ENCODE assay signal across 8 cellular contexts in the genomic region with DNA sequence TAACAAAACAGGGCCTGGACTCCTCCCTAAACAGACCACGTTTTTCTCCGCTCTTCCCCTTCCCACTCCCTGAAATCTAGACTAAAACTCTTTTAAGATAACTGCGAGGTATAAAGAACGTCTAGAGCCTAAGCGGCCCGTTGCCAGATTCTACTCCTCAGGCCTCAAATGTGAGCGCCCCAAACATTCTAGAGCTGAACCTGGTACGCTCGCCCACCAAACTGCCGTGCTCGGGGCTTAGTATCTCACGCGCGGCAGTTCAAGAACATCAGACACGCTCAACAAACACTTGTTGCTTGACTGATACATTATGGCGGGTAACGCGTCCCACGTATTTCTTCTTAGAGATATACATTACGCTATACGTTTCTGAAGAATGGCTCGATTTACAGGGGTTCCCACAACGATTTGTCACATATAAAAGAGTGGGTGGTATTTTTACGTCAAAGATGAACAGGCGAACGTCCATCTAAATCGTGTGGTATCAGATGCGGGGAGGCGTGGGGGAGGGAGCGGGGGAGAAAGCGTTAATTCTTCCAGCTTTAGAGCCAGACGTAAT. TPM values are rescaled to one million over a fixed set of nuclear protein-coding genes. Genes with fewer than 3 reads are reported as not detected.
DNase-seq lines count a peak whose midpoint lies in the region; ATAC-seq and TF ChIP-seq lines count a peak whose summit lies in the region.

No MANE protein-coding gene starts in this region.

- peak overlapping the region; percentile 97 for H3K27ac ChIP-seq in SK-N-MC
- H3K27ac ChIP-seq in adrenal gland: peak overlapping the region; percentile 92 to 99 (median 96)
- H3K27ac ChIP-seq in hepatocyte: peak overlapping the region; percentile 100

- H3K4me3 ChIP-seq in SK-N-MC: peak overlapping the region; percentile 97
- peak overlapping the region; percentile 61 to 86 (median 74) for H3K4me3 ChIP-seq in adrenal gland
- H3K4me3 ChIP-seq in hepatocyte: peak overlapping the region; percentile 49
- peak overlapping the region; percentile 82 for H3K4me3 ChIP-seq in skeletal muscle cell (ENCODE audit: low read depth, low read length)

- H4K20me1 ChIP-seq in hepatocyte (ENCODE audit: insufficient read depth, poor library complexity, severe bottlenecking): peaks cover 32% of the 10 kb centered on the region

- H3K36me3 ChIP-seq in SK-N-MC (ENCODE audit: insufficient read depth, low read length) (peaks cover 27% of the 10 kb centered on the region), adrenal gland (replicated peaks in 1 of 2) (no peaks in the 10 kb centered on the region), hepatocyte (replicated peaks; ENCODE audit: insufficient read depth, low read depth) (no peaks in the 10 kb centered on the region)

- H3K4me2 ChIP-seq in hepatocyte: peak overlapping the region; percentile 76

- no peak for TF ChIP-seq POLR2A in adrenal gland (IDR thresholded peaks at IDR 0.05)

- no peak for TF ChIP-seq CTCF in adrenal gland (IDR thresholded peaks at IDR 0.05)
- TF ChIP-seq CTCF in hepatocyte (IDR thresholded peaks at IDR 0.05; ENCODE audit: poor library complexity): no peak

- ATAC-seq in GM21786 (IDR thresholded peaks at IDR 0.05; ENCODE audit: unreplicated experiment): no peak

- 0 to 1% (median 1%) methylated on average over 32 of the region's 32 CpGs for WGBS in adrenal gland, 4 donors
- whole genome bisulfite sequencing in hepatocyte (ENCODE audit: low lambda C conversion rate, missing lambda C conversion rate): under 1% methylated on average over 32 of the region's 32 CpGs

- H3K79me2 ChIP-seq in hepatocyte: peaks cover 60% of the 10 kb centered on the region

- DNase-seq in Daoy (ENCODE audit: low read depth) (peak; percentile 46), HS-5 (ENCODE audit: low read depth) (peak; percentile 13), SK-N-MC (ENCODE audit: low read depth, low spot score) (no peak), adrenal gland (peak; percentile 14 to 72 (median 35)), hepatocyte (ENCODE audit: low spot score) (peak; percentile 56), skeletal muscle cell (ENCODE audit: low read depth) (no peak), foreskin melanocyte (no peak)

- H3K27me3 ChIP-seq in adrenal gland: no peaks in the 10 kb centered on the region
- no peaks in the 10 kb centered on the region for H3K27me3 ChIP-seq in hepatocyte

- intact Hi-C loops in adrenal gland (cut with DNase I): no loop called here

- H3K4me1 ChIP-seq in adrenal gland (replicated peaks in 1 of 2) (peaks cover 0 to 21% of the 10 kb centered on the region in 2 donors), hepatocyte (ENCODE audit: insufficient read depth) (peaks cover 17% of the 10 kb centered on the region)

- no peaks in the 10 kb centered on the region for H3K9me2 ChIP-seq in hepatocyte (replicated peaks; ENCODE audit: insufficient read depth)

- H3K9me3 ChIP-seq in SK-N-MC (ENCODE audit: low read depth, low read length) (no peaks in the 10 kb centered on the region), adrenal gland (replicated peaks in 1 of 3) (no peaks in the 10 kb centered on the region), hepatocyte (ENCODE audit: low read depth) (no peaks in the 10 kb centered on the region)

- H3K9ac ChIP-seq in SK-N-MC (ENCODE audit: insufficient read length): peak overlapping the region; percentile 98

- peak overlapping the region; percentile 23 for H2AFZ ChIP-seq in hepatocyte

RNA-seq across cellular contexts. Expression of gene SMIM27, which starts 0.6 kb away (rescaled TPM):
- 4.6 and 11.9 TPM in 2 replicates for total RNA-seq in Daoy (2014; rRNA removed; shearing (Covaris generic))
- total RNA-seq in adrenal gland (10 to 100 TPM in 5 of 8 donors, 1 to 10 TPM in 3; 2.6 to 34.3 (median 18.3) TPM), hepatocyte (3.4 and 4.3 TPM in 2 replicates)
- polyA plus RNA-seq in adrenal gland (10 to 100 TPM; 16.4 to 17.4 (median 17.2) TPM), hepatocyte (24.4 and 33.6 TPM in 2 replicates)

RNA-seq across cellular contexts. Expression of gene TOPORS, which starts 0.8 kb away (rescaled TPM):
- 29.9 and 31.2 TPM in 2 replicates for total RNA-seq in Daoy (2014; rRNA removed; shearing (Covaris generic))
- total RNA-seq in adrenal gland: 10 to 100 TPM; 12.5 to 20.9 (median 15.9) TPM
- polyA plus RNA-seq in adrenal gland: 10 to 100 TPM in 1 of 3 donors, 1 to 10 TPM in 2; 7.6 to 24.7 (median 9.8) TPM
- total RNA-seq in hepatocyte: 25.8 and 26.5 TPM in 2 replicates
- 14.1 and 15.4 TPM in 2 replicates for polyA plus RNA-seq in hepatocyte

RNA-seq across cellular contexts. Expression of gene NDUFB6, which starts 21.4 kb away (rescaled TPM):
- 185 and 206 TPM in 2 replicates for total RNA-seq in Daoy (2014; rRNA removed; shearing (Covaris generic))
- total RNA-seq in adrenal gland: 10 to 100 TPM; 30.5 to 76.9 (median 54.1) TPM
- 10 to 100 TPM; 23.2 to 32.4 (median 31.1) TPM for polyA plus RNA-seq in adrenal gland
- 73.7 and 90.5 TPM in 2 replicates for total RNA-seq in hepatocyte
- polyA plus RNA-seq in hepatocyte: 114 and 122 TPM in 2 replicates

RNA-seq across cellular contexts. Expression of gene RIGI, which starts 25.6 kb away (rescaled TPM):
- total RNA-seq in Daoy (2014; rRNA removed; shearing (Covaris generic)): 23.5 and 24.6 TPM in 2 replicates
- 10 to 100 TPM in 2 of 8 donors, 1 to 10 TPM in 6; 6.3 to 13.2 (median 7.9) TPM for total RNA-seq in adrenal gland
- 10 to 100 TPM in 1 of 3 donors, 1 to 10 TPM in 2; 4.4 to 10.9 (median 4.8) TPM for polyA plus RNA-seq in adrenal gland
- total RNA-seq in hepatocyte: 5.1 and 5.9 TPM in 2 replicates
- polyA plus RNA-seq in hepatocyte: 2.5 and 3.9 TPM in 2 replicates

Comparison
In these comparisons a context has a peak if more than half of its experiments do, and no peak if none do; other contexts are left out.
1. DNase-seq: peak in Daoy (single experiment), HS-5 (single experiment), adrenal gland (7 of 7) and hepatocyte (single experiment); none in SK-N-MC (single experiment), skeletal muscle cell (single experiment) and foreskin melanocyte (single experiment).
2. Peak in every context shown above with its lines, with median percentiles within 50 percentile points of each other: H3K27ac ChIP-seq and H3K4me3 ChIP-seq.